Comparison of ENCODE assay signal across 8 cellular contexts in genomic region chr17:82494236-82495055, GRCh38. TPM values are rescaled to one million over a fixed set of nuclear protein-coding genes. Genes with fewer than 3 reads are reported as not detected.
DNase-seq lines count a peak whose midpoint lies in the region; ATAC-seq and TF ChIP-seq lines count a peak whose summit lies in the region.

No MANE protein-coding gene starts in this region.

- no peaks in the 10 kb centered on the region for H3K36me3 ChIP-seq in adrenal gland (replicated peaks in 1 of 2)
- H3K36me3 ChIP-seq in prostate gland = no peaks in the 10 kb centered on the region
- H3K36me3 ChIP-seq in uterus = no peaks in the 10 kb centered on the region

- TF ChIP-seq CTCF in adrenal gland (IDR thresholded peaks at IDR 0.05) (peak; percentile 75 to 99 (median 99)), prostate gland (IDR thresholded peaks at IDR 0.05) (peak; percentile 31 to 90 (median 80)), uterus (IDR thresholded peaks at IDR 0.05) (peak; percentile 78 to 96 (median 87))

- H3K27ac ChIP-seq in adrenal gland (peak overlapping the region in 4 of 5 donors; percentile 54 to 82 (median 69)), prostate gland (no peak overlapping the region), uterus (peak overlapping the region; percentile 28 to 91)

- WGBS in adrenal gland, 4 donors = 4 to 6% (median 5%) methylated on average over 15 to 17 of the region's 17 CpGs
- WGBS in prostate gland = 20% methylated on average over 17 of the region's 17 CpGs

- H3K9me3 ChIP-seq in adrenal gland (replicated peaks in 1 of 3) (no peaks in the 10 kb centered on the region), prostate gland (no peaks in the 10 kb centered on the region), uterus (no peaks in the 10 kb centered on the region)

- TF ChIP-seq POLR2A in adrenal gland (IDR thresholded peaks at IDR 0.05) (no peak), prostate gland (IDR thresholded peaks at IDR 0.05) (no peak), uterus (IDR thresholded peaks at IDR 0.05) (no peak)

- peak; percentile 77 for ATAC-seq in HG02610 (IDR thresholded peaks at IDR 0.05; ENCODE audit: unreplicated experiment)
- ATAC-seq in left cardiac atrium = peak; percentile 79 to 88

- H3K4me3 ChIP-seq in adrenal gland (no peak overlapping the region), prostate gland (no peak overlapping the region), uterus (no peak overlapping the region)

- peaks cover 5 to 33% of the 10 kb centered on the region in 2 donors for H3K4me1 ChIP-seq in adrenal gland (replicated peaks in 1 of 2)
- H3K4me1 ChIP-seq in prostate gland (replicated peaks) = no peaks in the 10 kb centered on the region
- peaks cover 4 to 5% of the 10 kb centered on the region in 2 donors for H3K4me1 ChIP-seq in uterus

- no peaks in the 10 kb centered on the region for H3K27me3 ChIP-seq in adrenal gland
- H3K27me3 ChIP-seq in prostate gland (replicated peaks; ENCODE audit: insufficient read depth) = no peaks in the 10 kb centered on the region
- H3K27me3 ChIP-seq in uterus = no peaks in the 10 kb centered on the region

- DNase-seq in GM03348 (ENCODE audit: low spot score) = peak; percentile 91
- DNase-seq in NCI-H146 treated with DMSO at 0.1 percent for 48 hours (lab: John Stamatoyannopoulos, UW; ENCODE audit: unreplicated experiment) = peak; percentile 91
- DNase-seq in T-helper 1 cell = peak; percentile 66 to 90 (median 78)
- DNase-seq in adrenal gland = peak; percentile 92 to 97 (median 94)
- DNase-seq in left cardiac atrium = peak; percentile 86
- peak; percentile 80 for DNase-seq in prostate gland (ENCODE audit: low spot score)
- DNase-seq in uterus = peak; percentile 90 to 92

- intact Hi-C loops in adrenal gland (cut with DNase I) (no loop called here), left cardiac atrium (cut with DNase I) (loop anchor here in 1 of 2 donors (5.0 kb wide), 1 partner anchor 53 kb away; no protein-coding TSS in a partner anchor), prostate gland (cut with DNase I) (loop anchor here (5.0 kb wide), 3 partner anchors 37 to 58 kb away; partner anchors contain the start of gene NARF), uterus (cut with DNase I; ENCODE audit: low total_unique reads) (loop anchor here (10.0 kb wide), 1 partner anchor 60 kb away; no protein-coding TSS in a partner anchor)

RNA-seq across cellular contexts. Expression of gene FOXK2, which starts 25.1 kb away (rescaled TPM):
- total RNA-seq in adrenal gland = 100 to 1,000 TPM in 1 of 8 donors, 10 to 100 TPM in 7; 30.5 to 138 (median 49.0) TPM
- 10 to 100 TPM; 33.2 to 43.0 (median 38.9) TPM for polyA plus RNA-seq in adrenal gland
- 10 to 100 TPM; 35.9 to 53.9 TPM for total RNA-seq in left cardiac atrium
- total RNA-seq in prostate gland = 10 to 100 TPM; 47.9 to 85.5 TPM
- 10 to 100 TPM; 15.9 to 70.9 (median 42.7) TPM for total RNA-seq in uterus

RNA-seq across cellular contexts. Expression of gene NARF, which starts 35.9 kb away (rescaled TPM):
- total RNA-seq in adrenal gland (10 to 100 TPM; 21.8 to 65.6 (median 55.1) TPM), left cardiac atrium (10 to 100 TPM; 63.7 to 65.9 TPM), prostate gland (10 to 100 TPM; 38.4 to 68.1 TPM), uterus (10 to 100 TPM; 15.3 to 55.5 (median 33.3) TPM)
- 100 to 1,000 TPM in 2 of 3 donors, 10 to 100 TPM in 1; 26.3 to 198 (median 116) TPM for polyA plus RNA-seq in adrenal gland

RNA-seq across cellular contexts. Expression of gene CYBC1, which starts 43.9 kb away (rescaled TPM):
- total RNA-seq in adrenal gland = 100 to 1,000 TPM in 3 of 8 donors, 10 to 100 TPM in 5; 53.7 to 160 (median 88.2) TPM
- polyA plus RNA-seq in adrenal gland = 10 to 100 TPM; 38.9 to 73.9 (median 61.2) TPM
- 10 to 100 TPM; 42.1 to 43.6 TPM for total RNA-seq in left cardiac atrium
- total RNA-seq in prostate gland = 10 to 100 TPM; 74.3 to 81.8 TPM
- 10 to 100 TPM; 12.0 to 93.7 (median 32.5) TPM for total RNA-seq in uterus

Comparison
In these comparisons a context has a peak if more than half of its experiments do, and no peak if none do; other contexts are left out.
1. H3K27ac ChIP-seq: peak in adrenal gland (4 of 5) and uterus (2 of 2); none in prostate gland (0 of 2).
2. intact Hi-C loops: an anchor here in prostate gland (5.0 kb wide) and uterus (10.0 kb wide); none called in adrenal gland.
3. Peak in every context shown above with its lines, with median percentiles within 50 percentile points of each other: DNase-seq and CTCF ChIP-seq.